ENCODE assay signal across 11 cellular contexts in the genomic region with DNA sequence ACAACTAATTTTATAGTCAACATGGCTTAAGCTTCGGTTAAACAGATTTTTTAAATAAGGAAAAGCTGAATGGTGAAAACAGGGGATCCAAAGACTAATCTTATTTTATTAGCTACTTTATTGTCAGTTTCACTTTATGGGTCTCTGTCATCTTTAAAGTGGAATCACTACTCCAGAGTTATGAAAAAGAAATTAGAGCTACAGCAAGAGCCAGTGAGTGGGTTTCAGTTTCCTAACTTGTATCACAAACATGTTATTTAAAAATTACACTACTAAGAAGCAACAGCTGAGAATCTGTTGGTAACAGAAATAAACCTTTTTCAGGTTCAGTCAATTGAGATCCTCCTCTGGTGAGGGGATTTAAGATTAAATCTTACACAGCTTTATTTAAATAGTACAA. TPM values are rescaled to one million over a fixed set of nuclear protein-coding genes. Genes with fewer than 3 reads are reported as not detected.
DNase-seq lines count a peak whose midpoint lies in the region; ATAC-seq and TF ChIP-seq lines count a peak whose summit lies in the region.
"Had no signal": no experiment of that assay in that cellular context is flagged by ENCODE, and none has a peak within 500 bp of the region (broad histone marks: within the 10 kb centered on the region; RNA-seq: fewer than 3 reads in every experiment).

No MANE protein-coding gene starts in this region.

- H3K27me3 ChIP-seq in H9 (ENCODE audit: insufficient read depth, low read length), result no peaks in the 10 kb centered on the region
- H3K27me3 ChIP-seq in breast epithelium, result no peaks in the 10 kb centered on the region

- H2BK120ac ChIP-seq in H9 (ENCODE audit: low read depth, low read length, poor library complexity, severe bottlenecking), result no peak overlapping the region

- H3K27ac ChIP-seq in H9 (ENCODE audit: insufficient read length, low read depth, low read length) (no peak overlapping the region), breast epithelium (no peak overlapping the region)

- H4K8ac ChIP-seq in H9 (replicated peaks; ENCODE audit: insufficient read length, low read depth, low read length), result no peak overlapping the region

- no peaks in the 10 kb centered on the region for H3K27me3 Mint-ChIP-seq in activated naive CD4-positive, alpha-beta T cell treated with anti-CD3 and anti-CD28 coated beads, Interleukin-2, amount 50 U/mL, for 24 hours
- H3K27me3 Mint-ChIP-seq in T-helper 1 cell treated with Interleukin-12 subunit alpha and Interleukin-12 subunit beta and Interleukin-4 antibody, amounts not matched to agents 30 μg/mL and 1 μg/mL, for 36 hours (ENCODE audit: low read depth), result no peaks in the 10 kb centered on the region
- no peaks in the 10 kb centered on the region for H3K27me3 Mint-ChIP-seq in H9 (ENCODE audit: low read depth)

- H4K5ac ChIP-seq in H9 (ENCODE audit: insufficient read length, low read depth, low read length), result no peak overlapping the region

- no peak overlapping the region for H3K9ac ChIP-seq in H9 (ENCODE audit: extremely low read depth, insufficient read length, low read length)

- no peaks in the 10 kb centered on the region for H3K36me3 ChIP-seq in breast epithelium

- H2BK5ac ChIP-seq in H9 (ENCODE audit: insufficient read length, low read length), result no peak overlapping the region

- H3K9me3 Mint-ChIP-seq in activated naive CD4-positive, alpha-beta T cell treated with anti-CD3 and anti-CD28 coated beads, Interleukin-2, amount 50 U/mL, for 24 hours, result no peaks in the 10 kb centered on the region
- H3K9me3 Mint-ChIP-seq in T-helper 1 cell treated with Interleukin-12 subunit alpha and Interleukin-12 subunit beta and Interleukin-4 antibody, amounts not matched to agents 30 μg/mL and 1 μg/mL, for 36 hours, result no peaks in the 10 kb centered on the region
- no peaks in the 10 kb centered on the region for H3K9me3 Mint-ChIP-seq in H9

- ATAC-seq in HG02870 (IDR thresholded peaks at IDR 0.05; ENCODE audit: unreplicated experiment), result peak; percentile 87
- no peak for ATAC-seq in left lobe of liver

- H3K79me1 ChIP-seq in H9 (ENCODE audit: insufficient read depth, low read depth, low read length, poor library complexity, severe bottlenecking), result no peaks in the 10 kb centered on the region

- no peak overlapping the region for H4K91ac ChIP-seq in H9 (ENCODE audit: insufficient read length, low read depth, low read length)

- H2BK12ac ChIP-seq in H9 (ENCODE audit: insufficient read length, low read depth, low read length), result no peak overlapping the region

- intact Hi-C loops in breast epithelium (cut with DNase I; ENCODE audit: low total_unique reads), result no loop called here

- no peaks in the 10 kb centered on the region for H3K9me3 ChIP-seq in H9 (ENCODE audit: control insufficient read depth, low read depth, low read length)
- H3K9me3 ChIP-seq in breast epithelium, result no peaks in the 10 kb centered on the region

- H3K23ac ChIP-seq in H9 (ENCODE audit: insufficient read length, low read depth, low read length), result no peak overlapping the region

- peaks cover 75% of the 10 kb centered on the region for H3K4me1 Mint-ChIP-seq in activated naive CD4-positive, alpha-beta T cell treated with anti-CD3 and anti-CD28 coated beads, Interleukin-2, amount 50 U/mL, for 24 hours
- peaks cover 39% of the 10 kb centered on the region for H3K4me1 Mint-ChIP-seq in T-helper 1 cell treated with Interleukin-12 subunit alpha and Interleukin-12 subunit beta and Interleukin-4 antibody, amounts not matched to agents 30 μg/mL and 1 μg/mL, for 36 hours (ENCODE audit: low read depth)
- H3K4me1 Mint-ChIP-seq in H9, result no peaks in the 10 kb centered on the region

- no peak overlapping the region for H3K56ac ChIP-seq in H9 (ENCODE audit: insufficient read length, low read depth, low read length)

- no peak overlapping the region for H3K14ac ChIP-seq in H9 (ENCODE audit: insufficient read depth, low read length)

- H3T11ph ChIP-seq in H9 (ENCODE audit: low read length), result no peak overlapping the region

- no peaks in the 10 kb centered on the region for H3K23me2 ChIP-seq in H9 (ENCODE audit: insufficient read length, low read depth, low read length, poor library complexity, severe bottlenecking)

- no peaks in the 10 kb centered on the region for H3K79me2 ChIP-seq in H9 (ENCODE audit: insufficient read depth, low read length)

- no peak for TF ChIP-seq POLR2A in breast epithelium (IDR thresholded peaks at IDR 0.05)

- no peak overlapping the region for H2BK15ac ChIP-seq in H9 (ENCODE audit: low read depth, low read length)

- no peak for DNase-seq in activated naive CD4-positive, alpha-beta T cell treated with Interleukin-2 at 50 U/mL for 16 hours
- DNase-seq in H9, result no peak
- DNase-seq in NCI-H2029 (lab: John Stamatoyannopoulos, UW), result no peak
- no peak for DNase-seq in breast epithelium (ENCODE audit: low spot score in 2 of 2)
- DNase-seq in left lobe of liver (ENCODE audit: low spot score), result no peak
- DNase-seq: activated effector memory CD4-positive, alpha-beta T cell treated with Interleukin-2 at 50 U/mL for 16 hours; NCI-H1048; SIG-M5 had no signal

- H2AFZ ChIP-seq in H9 (ENCODE audit: low read length), result no peak overlapping the region

- no peak overlapping the region for H2AK5ac ChIP-seq in H9 (ENCODE audit: insufficient read length, low read length)

- no peak overlapping the region for H3K4me3 ChIP-seq in breast epithelium

- H2BK20ac ChIP-seq in H9 (ENCODE audit: low read depth, low read length, poor library complexity, severe bottlenecking), result no peak overlapping the region

- H4K20me1 ChIP-seq in H9 (ENCODE audit: control insufficient read depth, insufficient read depth, insufficient read length), result no peaks in the 10 kb centered on the region

- no peak overlapping the region for H3K18ac ChIP-seq in H9 (ENCODE audit: insufficient read length, low read depth, low read length)

- peak overlapping the region; percentile 61 for H3K4me3 Mint-ChIP-seq in activated naive CD4-positive, alpha-beta T cell treated with anti-CD3 and anti-CD28 coated beads, Interleukin-2, amount 50 U/mL, for 24 hours
- H3K4me3 Mint-ChIP-seq in T-helper 1 cell treated with Interleukin-12 subunit alpha and Interleukin-12 subunit beta and Interleukin-4 antibody, amounts not matched to agents 30 μg/mL and 1 μg/mL, for 36 hours, result peak overlapping the region; percentile 28
- no peak overlapping the region for H3K4me3 Mint-ChIP-seq in H9

- WGBS in H9 (ENCODE audit: extremely low coverage, insufficient read length, low lambda C conversion rate), result no CpG with 5 or more reads among the region's 1 CpG

- H3K27ac Mint-ChIP-seq in activated naive CD4-positive, alpha-beta T cell treated with anti-CD3 and anti-CD28 coated beads, Interleukin-2, amount 50 U/mL, for 24 hours, result peak overlapping the region; percentile 63
- peak overlapping the region; percentile 45 for H3K27ac Mint-ChIP-seq in T-helper 1 cell treated with Interleukin-12 subunit alpha and Interleukin-12 subunit beta and Interleukin-4 antibody, amounts not matched to agents 30 μg/mL and 1 μg/mL, for 36 hours
- H3K27ac Mint-ChIP-seq in H9, result no peak overlapping the region

- H3K36me3 Mint-ChIP-seq in activated naive CD4-positive, alpha-beta T cell treated with anti-CD3 and anti-CD28 coated beads, Interleukin-2, amount 50 U/mL, for 24 hours, result peaks cover 27% of the 10 kb centered on the region
- H3K36me3 Mint-ChIP-seq in T-helper 1 cell treated with Interleukin-12 subunit alpha and Interleukin-12 subunit beta and Interleukin-4 antibody, amounts not matched to agents 30 μg/mL and 1 μg/mL, for 36 hours (ENCODE audit: low read depth), result peaks cover 50% of the 10 kb centered on the region
- peaks cover 13 to 66% (median 60%) of the 10 kb centered on the region in 3 experiments; a peak in 6 of 7 replicates for H3K36me3 Mint-ChIP-seq in H9 (ENCODE audit: insufficient read depth in 1 of 3, low read depth in 3 of 3)

- no peak overlapping the region for H3K4ac ChIP-seq in H9 (ENCODE audit: low read depth, low read length)

- no peak overlapping the region for H3K4me2 ChIP-seq in H9 (ENCODE audit: insufficient read depth, insufficient read length, low read length)

- H3K4me1 ChIP-seq in H9 (ENCODE audit: insufficient read depth, low read length) (no peaks in the 10 kb centered on the region), breast epithelium (no peaks in the 10 kb centered on the region)

- TF ChIP-seq CTCF in H9 (conservative IDR thresholded peaks at IDR 0.05), result no peak
- TF ChIP-seq CTCF in breast epithelium (IDR thresholded peaks at IDR 0.05), result no peak

RNA-seq across cellular contexts. Expression of a gene that starts 10.0 kb away (rescaled TPM):
- total RNA-seq in H9 (2021), result 26.4 and 27.2 TPM in 2 replicates
- 100 to 1,000 TPM in 1 of 3 donors, 10 to 100 TPM in 2; 65.1 to 117 (median 87.2) TPM for total RNA-seq in breast epithelium
- 17.6 TPM for total RNA-seq in left lobe of liver

RNA-seq across cellular contexts. Expression of a gene that starts 50.7 kb away (rescaled TPM):
- total RNA-seq in H9 (2021) (57.7 and 71.1 TPM in 2 replicates), breast epithelium (10 to 100 TPM; 19.4 to 68.3 (median 61.9) TPM), left lobe of liver (10.1 TPM)

Comparison
In these comparisons a context has a peak if more than half of its experiments do, and no peak if none do; other contexts are left out.
1. H3K27ac Mint-ChIP-seq: peak in activated naive CD4-positive, alpha-beta T cell treated with anti-CD3 and anti-CD28 coated beads, Interleukin-2, amount 50 U/mL, for 24 hours (single experiment) and T-helper 1 cell treated with Interleukin-12 subunit alpha and Interleukin-12 subunit beta and Interleukin-4 antibody, amounts not matched to agents 30 μg/mL and 1 μg/mL, for 36 hours (single experiment); none in H9 (0 of 3).
2. H3K4me3 Mint-ChIP-seq: peak in activated naive CD4-positive, alpha-beta T cell treated with anti-CD3 and anti-CD28 coated beads, Interleukin-2, amount 50 U/mL, for 24 hours (single experiment) and T-helper 1 cell treated with Interleukin-12 subunit alpha and Interleukin-12 subunit beta and Interleukin-4 antibody, amounts not matched to agents 30 μg/mL and 1 μg/mL, for 36 hours (single experiment); none in H9 (0 of 2).